In genomic region chr19:48390188-48391099, GRCh38 we compare ENCODE assay signal across 8 cellular contexts. TPM values are rescaled to one million over a fixed set of nuclear protein-coding genes. Genes with fewer than 3 reads are reported as not detected.
DNase-seq lines count a peak whose midpoint lies in the region; ATAC-seq and TF ChIP-seq lines count a peak whose summit lies in the region.

No MANE protein-coding gene starts in this region.

- DNase-seq in NCI-H526 (lab: John Stamatoyannopoulos, UW) (peak; percentile 11 to 77), NCI-H526 treated with DMSO at 0.1 percent for 48 hours (lab: John Stamatoyannopoulos, UW) (no peak), Kasumi-1 (lab: John Stamatoyannopoulos, UW) (peak; percentile 25 to 41), WTC11 (ENCODE audit: low spot score) (peak; percentile 81), caudate nucleus (lab: John Stamatoyannopoulos, UW) (peak in 46 of 61 donors; percentile 14 to 78 (median 43)), inferior parietal cortex (ENCODE audit: extremely low spot score) (peak; percentile 42), spleen (peak; percentile 91), NCI-H2107 treated with DMSO at 0.1 percent for 48 hours (lab: John Stamatoyannopoulos, UW; ENCODE audit: unreplicated experiment) (no peak)

- POLR2A ChIA-PET in WTC11 (lab: Charles Lee), result interaction anchor here (0.6 to 2.3 kb wide), 10 partner anchors 10 to 229 kb away, joined by 3 to 15 read pairs (median 4); partner anchors contain the start of genes GRWD1, SPHK2, SYNGR4 and TMEM143

- peak overlapping the region; percentile 60; the same call in 1 of the 2 replicates for H3K27ac Mint-ChIP-seq in WTC11

- H3K9me3 ChIP-seq in spleen, result no peaks in the 10 kb centered on the region

- H3K27ac ChIP-seq in caudate nucleus (ENCODE audit: low read depth, low read length) (peak overlapping the region; percentile 78), spleen (peak overlapping the region; percentile 78 to 93 (median 88))

- TF ChIP-seq POLR2A in spleen (IDR thresholded peaks at IDR 0.05), result no peak

- H3K27me3 ChIP-seq in spleen (replicated peaks in 1 of 7), result peaks cover 3 to 33% (median 29%) of the 10 kb centered on the region in 7 donors

- peaks cover 33% of the 10 kb centered on the region for H3K27me3 Mint-ChIP-seq in WTC11 (ENCODE audit: low read depth)

- 3 to 11% (median 5%) methylated on average over 11 to 24 of the region's 24 CpGs for WGBS in spleen, 5 donors

- no peaks in the 10 kb centered on the region for H3K9me3 Mint-ChIP-seq in WTC11

- CTCF ChIA-PET in WTC11 (lab: Charles Lee), result interaction anchor here (0.6 to 2.7 kb wide), 54 partner anchors 7 to 356 kb away, joined by 3 to 92 read pairs (median 7); partner anchors contain the start of genes GRWD1, IZUMO1, KCNJ14 and LIG1

- peak overlapping the region; percentile 68 to 98 (median 87) for H3K4me3 ChIP-seq in spleen

- ATAC-seq in WTC11, result peak; percentile 61

- peak; percentile 53 for TF ChIP-seq CTCF in WTC11 (IDR thresholded peaks at IDR 0.05)
- peak; percentile 41 to 87 (median 80) for TF ChIP-seq CTCF in spleen (IDR thresholded peaks at IDR 0.05 in 8 of 11, conservative IDR thresholded peaks at IDR 0.05 in 3 of 11)

- H3K4me1 ChIP-seq in spleen, result peaks cover 2 to 56% (median 37%) of the 10 kb centered on the region in 6 donors

- H3K36me3 Mint-ChIP-seq in WTC11, result peaks cover 23% of the 10 kb centered on the region

- H3K4me3 Mint-ChIP-seq in WTC11, result peak overlapping the region; percentile 91

- H3K4me1 Mint-ChIP-seq in WTC11, result peaks cover 22% of the 10 kb centered on the region

- H3K36me3 ChIP-seq in spleen, result peaks cover 0 to 42% (median 36%) of the 10 kb centered on the region in 6 donors

- intact Hi-C loops in spleen (cut with DNase I; ENCODE audit: low total_unique reads), result no loop called here

TF ChIP-seq in WTC11, 78 proteins besides CTCF, POLR2A, EP300 and RAD21 (continues in another document):
- TF ChIP-seq ZNF425 (CRISPR knock-in tag; conservative IDR thresholded peaks at IDR 0.05), result no peak
- no peak for TF ChIP-seq OVOL2 (CRISPR knock-in tag; IDR thresholded peaks at IDR 0.05; ENCODE audit: borderline replicate concordance)
- TF ChIP-seq ZNF423 (CRISPR knock-in tag; IDR thresholded peaks at IDR 0.05), result no peak
- TF ChIP-seq NR1H2 (CRISPR knock-in tag; IDR thresholded peaks at IDR 0.05), result no peak
- peak; percentile 56 for TF ChIP-seq JUN (CRISPR knock-in tag; IDR thresholded peaks at IDR 0.05)
- no peak for TF ChIP-seq AR (CRISPR knock-in tag; IDR thresholded peaks at IDR 0.05)
- TF ChIP-seq ZNF671 (CRISPR knock-in tag; IDR thresholded peaks at IDR 0.05), result no peak
- peak; percentile 51; the same call in 1 of the 2 replicates for TF ChIP-seq TEAD1 (CRISPR knock-in tag; IDR thresholded peaks at IDR 0.05)
- TF ChIP-seq ZNF232 (CRISPR knock-in tag; IDR thresholded peaks at IDR 0.05), result 0 out of 2 replicates have a peak, but pooled peaks have one; percentile 41
- no peak for TF ChIP-seq IRF1 (CRISPR knock-in tag; IDR thresholded peaks at IDR 0.05)
- TF ChIP-seq ZBTB21 (CRISPR knock-in tag; IDR thresholded peaks at IDR 0.05; ENCODE audit: borderline replicate concordance), result no peak
- no peak for TF ChIP-seq PRDM15 (CRISPR knock-in tag; IDR thresholded peaks at IDR 0.05)
- peak; percentile 50 for TF ChIP-seq GABPB1 (CRISPR knock-in tag; IDR thresholded peaks at IDR 0.05)
- no peak for TF ChIP-seq HMGA2 (CRISPR knock-in tag; IDR thresholded peaks at IDR 0.05)
- TF ChIP-seq E2F5 (CRISPR knock-in tag; IDR thresholded peaks at IDR 0.05), result 0 out of 2 replicates have a peak, but pooled peaks have one; percentile 22

RNA-seq across cellular contexts. Expression of gene KDELR1, which starts 0.9 kb away (rescaled TPM):
- total RNA-seq in WTC11 (2021), result 207 to 226 TPM (median 223 TPM) in 3 replicates
- 10 to 100 TPM; 61.7 to 95.9 (median 76.2) TPM for total RNA-seq in spleen
- 10 to 100 TPM; 36.2 to 55.9 (median 45.0) TPM for polyA plus RNA-seq in spleen

RNA-seq across cellular contexts. Expression of gene GRIN2D, which starts 3.0 kb away (rescaled TPM):
- 23.0 to 27.8 TPM (median 25.3 TPM) in 3 replicates for total RNA-seq in WTC11 (2021)
- 1 to 10 TPM in 1 of 7 donors, under 1 TPM in 6; 0.28 to 1.2 (median 0.77) TPM for total RNA-seq in spleen
- polyA plus RNA-seq in spleen, result under 1 TPM; 0.07 to 0.10 (median 0.09) TPM

RNA-seq across cellular contexts. Expression of gene SYNGR4, which starts 26.3 kb away (rescaled TPM):
- total RNA-seq in WTC11 (2021) (not detected in 3 replicates), spleen (not detected)
- polyA plus RNA-seq in spleen, result under 1 TPM in 1 of 3 donors, not detected in 2; 0.09 TPM

RNA-seq across cellular contexts. Expression of gene TMEM143, which starts 26.7 kb away (rescaled TPM):
- total RNA-seq in WTC11 (2021) (20.2 to 29.6 TPM (median 27.0 TPM) in 3 replicates), spleen (10 to 100 TPM in 4 of 7 donors, 1 to 10 TPM in 3; 8.7 to 14.8 (median 12.5) TPM)
- polyA plus RNA-seq in spleen, result 1 to 10 TPM; 5.8 to 7.7 (median 7.0) TPM

RNA-seq across cellular contexts. Expression of gene GRWD1, which starts 55.3 kb away (rescaled TPM):
- 59.8 to 67.2 TPM (median 61.6 TPM) in 3 replicates for total RNA-seq in WTC11 (2021)
- 10 to 100 TPM; 24.3 to 34.5 (median 26.0) TPM for total RNA-seq in spleen
- polyA plus RNA-seq in spleen, result 10 to 100 TPM in 1 of 3 donors, 1 to 10 TPM in 2; 5.5 to 14.7 (median 9.5) TPM

Comparison
In these comparisons a context has a peak if more than half of its experiments do, and no peak if none do; other contexts are left out.
1. DNase-seq: peak in NCI-H526 (2 of 2), Kasumi-1 (2 of 2), WTC11 (single experiment), caudate nucleus (46 of 61), inferior parietal cortex (single experiment) and spleen (single experiment); none in NCI-H526 treated with DMSO at 0.1 percent for 48 hours (single experiment) and NCI-H2107 treated with DMSO at 0.1 percent for 48 hours (single experiment).
2. RNA of gene GRIN2D, which starts 3.0 kb away (total RNA-seq): 23.0 to 27.8 TPM in WTC11; 0.28 to 1.2 TPM in spleen; every median in the first group is over 10 times any median in the second.